In genomic region chr9:78296893-78297671, GRCh38 we compare ENCODE assay signal across 8 cellular contexts. TPM values are rescaled to one million over a fixed set of nuclear protein-coding genes. Genes with fewer than 3 reads are reported as not detected.
DNase-seq lines count a peak whose midpoint lies in the region; ATAC-seq and TF ChIP-seq lines count a peak whose summit lies in the region.

TSS of gene PSAT1 (plus strand) at chr9:78297125. CDS start at chr9:78297211, 86 bp downstream.

- DNase-seq in NCI-H774 (lab: John Stamatoyannopoulos, UW) (peak; percentile 94), dorsolateral prefrontal cortex (peak; percentile 76 to 97 (median 92)), right lobe of liver (peak; percentile 90 to 96 (median 95))
- DNase-seq in activated CD4-positive, alpha-beta T cell treated with anti-CD3 and anti-CD28 coated beads, Interleukin-2, amount 50 U/mL, for 4 hours, result peak; percentile 83 to 87
- DNase-seq in stimulated activated CD4-positive, alpha-beta T cell treated with anti-CD3 and anti-CD28 coated beads, Interleukin-4, amount 100 ng/mL, for 24 hours, result peak; percentile 92

- TF ChIP-seq POLR2A in right lobe of liver (IDR thresholded peaks at IDR 0.05), result peak; percentile 76

- TF ChIP-seq CTCF in C4-2B (conservative IDR thresholded peaks at IDR 0.05) (peak; percentile 19; the same call in 1 of the 2 replicates), dorsolateral prefrontal cortex (IDR thresholded peaks at IDR 0.05 in 54 of 56, conservative IDR thresholded peaks at IDR 0.05 in 2 of 56; ENCODE audit: low read depth in 1 of 56, partially characterized antibody in 56 of 56) (peak in 48 of 56 donors; percentile 12 to 66 (median 34)), right lobe of liver (IDR thresholded peaks at IDR 0.05) (no peak)

- H3K27me3 ChIP-seq in dorsolateral prefrontal cortex (no peaks in the 10 kb centered on the region), right lobe of liver (no peaks in the 10 kb centered on the region)

- H3K4me3 ChIP-seq in dorsolateral prefrontal cortex (peak within 1 kb of the TSS; percentile 57 to 96 (median 84)), right lobe of liver (peak within 1 kb of the TSS; percentile 61 to 89 (median 76))

- H3K27ac ChIP-seq in C4-2B (peak within 1 kb of the TSS; percentile 94), dorsolateral prefrontal cortex (peak within 1 kb of the TSS; percentile 65 to 99 (median 94)), right lobe of liver (peak within 1 kb of the TSS; percentile 43 to 86 (median 75))

- peaks cover 0 to 64% (median 7%) of the 10 kb centered on the region in 4 donors for H3K4me1 ChIP-seq in right lobe of liver

- intact Hi-C loops in dorsolateral prefrontal cortex (cut with DNase I) (loop anchor here in 1 of 2 donors (5.0 kb wide), 3 partner anchors 35 to 170 kb away; no protein-coding TSS in a partner anchor), right lobe of liver (cut with DNase I) (no loop called here)

- ATAC-seq in GM19397 (IDR thresholded peaks at IDR 0.05; ENCODE audit: unreplicated experiment) (peak; percentile 98), HG03565 (IDR thresholded peaks at IDR 0.05; ENCODE audit: unreplicated experiment) (peak; percentile 99), right lobe of liver (peak; percentile 87 to 96 (median 90))

- H3K9me3 ChIP-seq in right lobe of liver, result no peaks in the 10 kb centered on the region

- WGBS in right lobe of liver (ENCODE audit: insufficient coverage, low coverage, low lambda C conversion rate, missing lambda C conversion rate), result 0% methylated on average over 18 of the region's 76 CpGs

- H3K36me3 ChIP-seq in right lobe of liver, result peaks cover 0 to 5% (median 0%) of the 10 kb centered on the region in 4 donors

RNA-seq across cellular contexts. Expression of gene PSAT1, which starts in this region (rescaled TPM):
- total RNA-seq in dorsolateral prefrontal cortex (100 to 1,000 TPM in 47 of 120 experiments, 10 to 100 TPM in 73; 61.4 to 222 (median 91.8) TPM), right lobe of liver (100 to 1,000 TPM in 2 of 6 experiments, 10 to 100 TPM in 4; 34.2 to 117 (median 89.3) TPM)

Comparison
In these comparisons a context has a peak if more than half of its experiments do, and no peak if none do; other contexts are left out.
1. Peak in every context shown above with its lines: DNase-seq, ATAC-seq, H3K4me3 ChIP-seq and H3K27ac ChIP-seq.
2. CTCF ChIP-seq: peak in C4-2B (single experiment) and dorsolateral prefrontal cortex (48 of 56); none in right lobe of liver (0 of 4).